Comparison of ENCODE assay signal across 1 cellular context in genomic region chr14:67729072-67729561, GRCh38.
TF ChIP-seq lines count a peak whose summit lies in the region.

No MANE protein-coding gene starts in this region.

TF ChIP-seq in WTC11, 78 proteins besides CTCF, POLR2A, EP300 and RAD21 (continued from another document):
- no peak for TF ChIP-seq AR (CRISPR knock-in tag; IDR thresholded peaks at IDR 0.05)
- TF ChIP-seq ZNF423 (CRISPR knock-in tag; IDR thresholded peaks at IDR 0.05): 0 out of 2 replicates have a peak, but pooled peaks have one; percentile 24
- peak; percentile 97 for TF ChIP-seq GABPB1 (CRISPR knock-in tag; IDR thresholded peaks at IDR 0.05)
- no peak for TF ChIP-seq ATF2 (CRISPR knock-in tag; IDR thresholded peaks at IDR 0.05; ENCODE audit: borderline replicate concordance, low read depth)
- TF ChIP-seq USF2 (CRISPR knock-in tag; IDR thresholded peaks at IDR 0.05): peak; percentile 16; the same call in 1 of the 2 replicates
- 0 out of 2 replicates have a peak, but pooled peaks have one; percentile 30 for TF ChIP-seq E2F5 (CRISPR knock-in tag; IDR thresholded peaks at IDR 0.05)
- TF ChIP-seq ZBTB21 (CRISPR knock-in tag; IDR thresholded peaks at IDR 0.05; ENCODE audit: borderline replicate concordance): peak; percentile 93
- TF ChIP-seq CREB1 (CRISPR knock-in tag; IDR thresholded peaks at IDR 0.05): no peak; the same call in 1 of the 2 replicates
- TF ChIP-seq FOXP4 (CRISPR knock-in tag; IDR thresholded peaks at IDR 0.05): no peak
- TF ChIP-seq ZNF232 (CRISPR knock-in tag; IDR thresholded peaks at IDR 0.05): no peak
- TF ChIP-seq MAX (CRISPR knock-in tag; IDR thresholded peaks at IDR 0.05): peak; percentile 93
- no peak for TF ChIP-seq CDX4 (CRISPR knock-in tag; IDR thresholded peaks at IDR 0.05; ENCODE audit: borderline replicate concordance)
- peak; percentile 46; the same call in 1 of the 2 replicates for TF ChIP-seq MYBL2 (CRISPR knock-in tag; IDR thresholded peaks at IDR 0.05)
- TF ChIP-seq PRDM15 (CRISPR knock-in tag; IDR thresholded peaks at IDR 0.05): peak; percentile 40; the same call in 1 of the 2 replicates
- TF ChIP-seq ZNF532 (CRISPR knock-in tag; IDR thresholded peaks at IDR 0.05; ENCODE audit: borderline replicate concordance): no peak
- TF ChIP-seq NFE2L1 (CRISPR knock-in tag; IDR thresholded peaks at IDR 0.05): peak; percentile 63; the same call in 1 of the 2 replicates
- peak; percentile 91; the same call in 1 of the 2 replicates for TF ChIP-seq FOXP1 (CRISPR knock-in tag; IDR thresholded peaks at IDR 0.05; ENCODE audit: borderline replicate concordance)
- no peak for TF ChIP-seq ESRRA (CRISPR knock-in tag; IDR thresholded peaks at IDR 0.05; ENCODE audit: borderline replicate concordance)
- TF ChIP-seq ATF3 (CRISPR knock-in tag; conservative IDR thresholded peaks at IDR 0.05): peak; percentile 85
